ENCODE assay signal across 1 cellular context in the genomic region with DNA sequence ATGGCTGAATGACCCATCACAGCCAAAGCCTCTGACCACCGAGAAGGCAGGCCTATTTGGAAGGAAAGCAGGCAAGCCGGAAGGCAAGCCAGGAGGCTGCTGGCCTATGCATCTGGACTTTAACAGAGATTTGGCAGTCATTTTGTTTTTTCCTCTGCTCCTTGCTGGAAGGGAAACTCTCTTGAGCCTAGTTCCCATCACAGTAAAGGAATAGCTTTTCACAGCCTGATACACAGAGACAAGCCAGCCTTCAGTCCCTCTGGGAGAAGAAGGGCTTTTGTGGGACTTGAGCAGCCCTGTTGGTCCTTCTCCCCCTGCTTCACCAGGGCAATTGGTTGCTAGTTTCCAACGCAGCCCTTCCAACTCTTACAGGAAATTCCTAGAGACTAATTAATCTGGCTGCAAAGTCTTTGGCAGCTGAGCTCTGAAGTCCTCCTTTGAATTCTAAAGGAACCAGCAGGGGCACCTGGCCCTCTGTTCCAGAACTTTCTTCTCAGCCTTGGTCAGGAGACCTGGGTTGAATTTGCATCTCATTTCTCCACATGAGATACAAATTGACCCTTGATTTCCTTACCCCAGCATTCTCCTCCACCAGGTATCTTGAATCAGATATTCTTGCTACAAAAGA.
TF ChIP-seq lines count a peak whose summit lies in the region.

No MANE protein-coding gene starts in this region.

TF ChIP-seq in GM23338, 12 proteins besides CTCF, POLR2A, EP300 and RAD21 (continued from another document):
- TF ChIP-seq ZNF462 (CRISPR knock-in tag; IDR thresholded peaks at IDR 0.05) = no peak
- no peak for TF ChIP-seq ZNF331 (CRISPR knock-in tag; IDR thresholded peaks at IDR 0.05; ENCODE audit: low read depth)
- no peak for TF ChIP-seq ZNF114 (CRISPR knock-in tag; IDR thresholded peaks at IDR 0.05)
- TF ChIP-seq NANOG (IDR thresholded peaks at IDR 0.05; ENCODE audit: borderline replicate concordance) = no peak
- TF ChIP-seq ETS1 (IDR thresholded peaks at IDR 0.05) = no peak
